ENCODE assay signal across 8 cellular contexts in the genomic region with DNA sequence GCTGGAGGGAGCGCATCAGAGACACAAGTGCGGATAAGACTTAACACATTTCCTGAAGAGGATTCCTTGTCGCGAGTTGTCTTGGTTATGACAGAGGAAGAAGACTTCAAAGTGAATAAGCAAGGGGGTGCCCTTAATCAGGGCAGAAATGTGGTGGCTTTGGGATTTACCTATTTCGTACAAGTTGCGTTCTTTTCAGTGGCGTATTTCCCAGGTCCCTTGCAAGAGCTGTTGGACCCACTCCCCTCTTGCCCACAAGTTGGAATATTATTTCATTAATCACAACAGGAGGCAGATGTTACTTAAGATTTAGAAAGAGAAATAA.
DNase-seq lines count a peak whose midpoint lies in the region; ATAC-seq, FAIRE-seq and TF ChIP-seq lines count a peak whose summit lies in the region.

No MANE protein-coding gene starts in this region.

- TF ChIP-seq POLR2A in esophagus squamous epithelium (IDR thresholded peaks at IDR 0.05), result no peak

- H3K9me3 ChIP-seq in MG63, result no peaks in the 10 kb centered on the region
- no peaks in the 10 kb centered on the region for H3K9me3 ChIP-seq in esophagus squamous epithelium
- H3K9me3 ChIP-seq in pancreas, result no peaks in the 10 kb centered on the region

- H3K4me1 ChIP-seq in esophagus squamous epithelium (peaks cover 0 to 13% (median 0%) of the 10 kb centered on the region in 3 donors), pancreas (no peaks in the 10 kb centered on the region)

- no peaks in the 10 kb centered on the region for H3K36me3 ChIP-seq in MG63
- H3K36me3 ChIP-seq in esophagus squamous epithelium, result no peaks in the 10 kb centered on the region
- H3K36me3 ChIP-seq in pancreas, result no peaks in the 10 kb centered on the region

- FAIRE-seq in pancreas (lab: Jason Lieb, UNC), result no peak

- ATAC-seq in pancreas (peak; percentile 5 to 22 (median 16)), GM21515 (IDR thresholded peaks at IDR 0.05; ENCODE audit: unreplicated experiment) (no peak), GM18907 (IDR thresholded peaks at IDR 0.05; ENCODE audit: unreplicated experiment) (no peak), GM21723 (IDR thresholded peaks at IDR 0.05; ENCODE audit: unreplicated experiment) (no peak)

- H3K4me3 ChIP-seq in GM08714 (ENCODE audit: low read length), result peak overlapping the region; percentile 67; the same call in 1 of the 2 replicates
- H3K4me3 ChIP-seq in MG63, result peak overlapping the region; percentile 54
- peak overlapping the region; percentile 59 to 89 (median 77) for H3K4me3 ChIP-seq in esophagus squamous epithelium
- H3K4me3 ChIP-seq in pancreas, result peak overlapping the region; percentile 52 to 72 (median 68)

- TF ChIP-seq CTCF in esophagus squamous epithelium (IDR thresholded peaks at IDR 0.05), result peak in 1 of 6 experiments; percentile 7
- peak in 1 of 4 donors; percentile 2 for TF ChIP-seq CTCF in pancreas (IDR thresholded peaks at IDR 0.05)

- no peak for DNase-seq in MG63
- DNase-seq in esophagus squamous epithelium (lab: John Stamatoyannopoulos, UW), result no peak
- no peak for DNase-seq in pancreas
- no peak for DNase-seq in SW480 (ENCODE audit: low spot score)

- H3K27me3 ChIP-seq in MG63, result no peaks in the 10 kb centered on the region
- H3K27me3 ChIP-seq in esophagus squamous epithelium, result no peaks in the 10 kb centered on the region
- H3K27me3 ChIP-seq in pancreas, result no peaks in the 10 kb centered on the region

- intact Hi-C loops in esophagus squamous epithelium (cut with DNase I), result no loop called here
- intact Hi-C loops in pancreas (cut with DNase I), result no loop called here

- 11 to 12% methylated on average over 7 of the region's 7 CpGs for WGBS in esophagus squamous epithelium, 2 donors
- WGBS in pancreas, 2 donors, result 6 to 9% methylated on average over 7 of the region's 7 CpGs

- H3K27ac ChIP-seq in esophagus squamous epithelium (peak overlapping the region; percentile 81 to 94 (median 90)), pancreas (peak overlapping the region; percentile 46 to 96 (median 95))

Comparison
In these comparisons a context has a peak if more than half of its experiments do, and no peak if none do; other contexts are left out.
1. ATAC-seq: peak in pancreas (4 of 4); none in GM21515 (single experiment), GM18907 (single experiment) and GM21723 (single experiment).
2. Peak in every context shown above with its lines, with median percentiles within 50 percentile points of each other: H3K4me3 ChIP-seq.